26 cellular contexts compared by ENCODE assay signal in the genomic region with DNA sequence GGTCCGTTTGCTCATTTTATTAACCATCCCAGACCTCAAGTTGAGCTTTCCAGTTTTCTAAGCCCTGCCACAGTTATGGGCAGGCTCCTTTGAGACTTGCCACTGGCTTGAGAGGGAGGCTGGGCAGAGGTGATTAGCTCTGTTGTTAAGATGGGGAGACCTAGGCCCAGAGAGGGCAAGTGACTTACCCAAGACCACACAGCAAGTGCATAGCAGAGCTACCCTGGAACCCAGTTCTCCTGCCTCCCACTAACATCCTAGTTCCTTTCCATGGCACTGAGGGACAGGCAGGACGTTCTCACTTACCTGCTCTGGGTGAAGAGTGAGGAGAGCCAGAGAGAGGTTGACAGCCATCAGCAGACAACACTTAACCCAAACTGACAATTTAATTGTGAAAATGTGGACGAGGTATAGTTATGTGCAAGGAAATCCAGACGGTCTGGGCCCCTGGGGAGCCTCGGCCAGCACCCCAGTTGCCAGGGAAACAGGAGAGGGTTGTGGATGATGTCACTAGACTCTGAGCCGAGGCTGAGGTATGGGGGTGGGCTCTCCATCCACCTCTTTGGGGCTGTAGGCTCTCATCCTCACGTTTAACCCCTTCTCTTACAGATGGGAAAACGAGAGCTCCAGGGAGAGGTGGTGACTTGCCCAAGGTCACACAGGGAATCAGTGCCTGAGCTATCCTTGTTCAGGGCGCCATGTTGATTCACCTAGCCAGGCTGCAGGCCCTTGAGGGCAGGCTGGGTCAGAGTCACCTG. TPM values are rescaled to one million over a fixed set of nuclear protein-coding genes. Genes with fewer than 3 reads are reported as not detected.
"Had no signal": no experiment of that assay in that cellular context is flagged by ENCODE, and none has a peak within 500 bp of the region (broad histone marks: within the 10 kb centered on the region; RNA-seq: fewer than 3 reads in every experiment).

No MANE protein-coding gene starts in this region.

- FAIRE-seq: endothelial cell of umbilical vein, urothelium cell line had no signal

- DNase-seq: activated CD4-positive, alpha-beta memory T cell treated with anti-CD3 and anti-CD28 coated beads, Interleukin-2, amount 10 ng/mL, durations not matched to agents 7 days and 5 days; activated CD4-positive, alpha-beta T cell treated with anti-CD3 and anti-CD28 coated beads for 1 hour; activated CD4-positive, alpha-beta T cell treated with anti-CD3 and anti-CD28 coated beads, Interleukin-2, amount 10 ng/mL, durations not matched to agents 7 days and 5 days; activated CD8-positive, alpha-beta memory T cell treated with anti-CD3 and anti-CD28 coated beads, Interleukin-2, amount 50 U/mL, for 48 hours; activated gamma-delta T cell; activated naive CD4-positive, alpha-beta T cell treated with anti-CD3 and anti-CD28 coated beads, Interleukin-2, amount 10 ng/mL, durations not matched to agents 7 days and 5 days; activated naive CD8-positive, alpha-beta T cell treated with anti-CD3 and anti-CD28 coated beads, Interleukin-2, amount 10 ng/mL, durations not matched to agents 7 days and 5 days; activated T-cell treated with anti-CD3 and anti-CD28 coated beads, Interleukin-2, amount 50 U/mL, for 24 hours; foreskin fibroblast; head of caudate nucleus; hypothalamus; immature natural killer cell; midbrain; naive thymus-derived CD4-positive, alpha-beta T cell; stimulated activated CD4-positive, alpha-beta T cell treated with anti-CD3 and anti-CD28 coated beads, Interleukin-4, amount 100 ng/mL, for 24 hours; T-helper 17 cell; T1000; trophoblast cell had no signal

- ATAC-seq: naive thymus-derived CD4-positive, alpha-beta T cell; sciatic nerve; stimulated activated effector memory CD8-positive, alpha-beta T cell treated with anti-CD3 and anti-CD28 coated beads, Interleukin-12 subunit alpha, Interleukin-12 subunit beta, amount 100 ng/mL, for 72 hours; T-helper 17 cell had no signal

- H3K27me3 ChIP-seq: ascending aorta had no signal

- H3K4me3 ChIP-seq: ascending aorta, skin epidermis, thoracic aorta had no signal

- H3K27ac ChIP-seq: ascending aorta, skin epidermis, thoracic aorta had no signal

- H3K4me1 ChIP-seq: ascending aorta had no signal

- H3K36me3 ChIP-seq: ascending aorta, thoracic aorta had no signal

- H3K9me3 ChIP-seq: ascending aorta, thoracic aorta had no signal

RNA-seq across cellular contexts. Expression of gene WNT11, which starts 12.3 kb away (rescaled TPM):
- total RNA-seq: activated CD4-positive, alpha-beta T cell treated with anti-CD3 and anti-CD28 coated beads, Interleukin-2, amount 10 ng/mL, durations not matched to agents 7 days and 5 days; endothelial cell of umbilical vein; renal cortical epithelial cell had no signal
- polyA plus RNA-seq: endothelial cell of umbilical vein had no signal
